8 cellular contexts compared by ENCODE assay signal in genomic region chr10:132397036-132397541, GRCh38. TPM values are rescaled to one million over a fixed set of nuclear protein-coding genes. Genes with fewer than 3 reads are reported as not detected.
DNase-seq lines count a peak whose midpoint lies in the region; ATAC-seq and TF ChIP-seq lines count a peak whose summit lies in the region.

PWWP2B (plus strand) TSS chr10:132397200; CDS start chr10:132397227, 27 bp downstream.

- H3K4me1 ChIP-seq in liver (ENCODE audit: control insufficient read depth in 4 of 4, insufficient read depth in 4 of 4, low read length in 3 of 4): peaks cover 5 to 25% (median 10%) of the 10 kb centered on the region in 4 donors

- peak within 1 kb of the TSS; percentile 71 for H3K4me3 ChIP-seq in WI38 (ENCODE audit: low read depth, low read length)
- peak within 1 kb of the TSS; percentile 32 to 84 (median 57) for H3K4me3 ChIP-seq in liver (ENCODE audit: low read depth in 1 of 3, low read length in 3 of 3)

- ATAC-seq in HG03135 (IDR thresholded peaks at IDR 0.05; ENCODE audit: unreplicated experiment): peak; percentile 45

- 1% methylated on average over 86 of the region's 86 CpGs for WGBS in liver

- TF ChIP-seq CTCF in WI38 (IDR thresholded peaks at IDR 0.05; ENCODE audit: low read depth, low read length): no peak
- no peak for TF ChIP-seq CTCF in liver (IDR thresholded peaks at IDR 0.05; ENCODE audit: low read depth, low read length, missing input control)

- DNase-seq in DMS53 (lab: John Stamatoyannopoulos, UW): peak; percentile 76
- DNase-seq in DMS53 treated with DMSO at 0.1 percent for 48 hours (lab: John Stamatoyannopoulos, UW; ENCODE audit: unreplicated experiment): no peak
- DNase-seq in cerebellum (ENCODE audit: low spot score): peak; percentile 85
- DNase-seq in stimulated activated CD8-positive, alpha-beta memory T cell treated with anti-CD3 and anti-CD28 coated beads, Interleukin-12 subunit alpha, Interleukin-12 subunit beta, amount 100 ng/mL, for 4 hours (ENCODE audit: low read depth): peak; percentile 50
- DNase-seq in NCI-H1436 treated with DMSO at 0.1 percent for 48 hours (lab: John Stamatoyannopoulos, UW): no peak

- no peak for TF ChIP-seq RAD21 in liver (IDR thresholded peaks at IDR 0.05)

- H3K9me3 ChIP-seq in liver (ENCODE audit: control insufficient read depth in 4 of 4, low read length in 3 of 4): no peaks in the 10 kb centered on the region

- peak within 1 kb of the TSS; percentile 85 to 87 for H3K27ac ChIP-seq in liver (ENCODE audit: low read depth in 1 of 2, low read length in 2 of 2)

- H3K27me3 ChIP-seq in liver (ENCODE audit: control insufficient read depth in 4 of 4, insufficient read depth in 4 of 4, low read length in 3 of 4): no peaks in the 10 kb centered on the region

- H3K9ac ChIP-seq in liver (ENCODE audit: low read depth in 1 of 2, low read length in 2 of 2): peak within 1 kb of the TSS in 1 of 2 donors; percentile 90

- H3K36me3 ChIP-seq in liver (ENCODE audit: control insufficient read depth in 4 of 4, insufficient read depth in 3 of 4, low read depth in 1 of 4, low read length in 3 of 4): no peaks in the 10 kb centered on the region

TF ChIP-seq in liver, 16 proteins besides CTCF, POLR2A, EP300 and RAD21:
- TF ChIP-seq YY1 (IDR thresholded peaks at IDR 0.05): no peak
- no peak for TF ChIP-seq FOXA2 (IDR thresholded peaks at IDR 0.05)
- TF ChIP-seq TAF1 (conservative IDR thresholded peaks at IDR 0.05): no peak
- TF ChIP-seq MAX (IDR thresholded peaks at IDR 0.05): no peak
- TF ChIP-seq, protein P1, sequence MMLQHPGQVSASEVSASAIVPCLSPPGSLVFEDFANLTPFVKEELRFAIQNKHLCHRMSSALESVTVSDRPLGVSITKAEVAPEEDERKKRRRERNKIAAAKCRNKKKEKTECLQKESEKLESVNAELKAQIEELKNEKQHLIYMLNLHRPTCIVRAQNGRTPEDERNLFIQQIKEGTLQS (IDR thresholded peaks at IDR 0.05): no peak
- TF ChIP-seq HNF4G (IDR thresholded peaks at IDR 0.05): no peak
- no peak for TF ChIP-seq SP1 (IDR thresholded peaks at IDR 0.05)
- no peak for TF ChIP-seq NR2F2 (IDR thresholded peaks at IDR 0.05)
- no peak for TF ChIP-seq HNF4A (conservative IDR thresholded peaks at IDR 0.05)
- TF ChIP-seq JUND (IDR thresholded peaks at IDR 0.05): no peak
- no peak for TF ChIP-seq GABPA (IDR thresholded peaks at IDR 0.05 in 1 of 2, conservative IDR thresholded peaks at IDR 0.05 in 1 of 2)

RNA-seq across cellular contexts. Expression of gene PWWP2B, which starts in this region (rescaled TPM):
- total RNA-seq in cerebellum: 4.7 TPM
- 1 to 10 TPM; 3.2 to 4.1 TPM for total RNA-seq in liver
- 1 to 10 TPM in 1 of 2 donors, under 1 TPM in 1; 0.75 to 4.2 TPM for polyA plus RNA-seq in liver

Comparison
In these comparisons a context has a peak if more than half of its experiments do, and no peak if none do; other contexts are left out.
1. DNase-seq: peak in DMS53 (single experiment), cerebellum (single experiment) and stimulated activated CD8-positive, alpha-beta memory T cell treated with anti-CD3 and anti-CD28 coated beads, Interleukin-12 subunit alpha, Interleukin-12 subunit beta, amount 100 ng/mL, for 4 hours (single experiment); none in DMS53 treated with DMSO at 0.1 percent for 48 hours (single experiment) and NCI-H1436 treated with DMSO at 0.1 percent for 48 hours (single experiment).